In the genomic region with DNA sequence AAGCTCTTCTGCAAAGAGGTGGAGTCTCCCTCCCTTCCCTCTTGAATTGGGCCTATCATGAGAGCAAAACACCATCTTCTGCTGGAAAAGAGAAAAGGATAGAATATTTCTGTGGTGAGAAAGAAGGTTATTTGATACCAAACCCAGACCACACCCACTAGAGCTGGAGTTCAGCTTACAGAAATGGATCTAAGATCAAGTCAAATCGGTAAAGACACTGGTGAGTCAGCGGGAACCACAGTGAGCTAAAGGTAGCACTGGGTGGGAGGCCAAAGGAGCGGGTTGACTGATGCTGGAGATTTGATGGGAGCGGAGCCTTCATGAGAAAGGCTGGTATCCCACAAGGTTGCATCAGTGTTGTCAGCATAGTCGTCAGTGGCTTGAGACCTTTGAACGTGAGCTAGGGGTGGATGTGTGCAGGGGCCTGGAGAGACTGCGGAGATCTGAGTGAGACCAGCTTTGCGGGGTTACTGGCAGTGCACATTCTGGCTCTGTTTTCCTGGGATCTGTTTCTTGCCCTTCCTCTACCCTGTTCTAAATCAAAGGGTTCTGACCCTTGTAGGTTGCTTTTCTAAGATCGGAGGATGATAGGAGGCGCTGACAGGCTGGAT, we compare ENCODE assay signal across 14 cellular contexts.
DNase-seq lines count a peak whose midpoint lies in the region; ATAC-seq and TF ChIP-seq lines count a peak whose summit lies in the region.
"Had no signal": no experiment of that assay in that cellular context is flagged by ENCODE, and none has a peak within 500 bp of the region (broad histone marks: within the 10 kb centered on the region; RNA-seq: fewer than 3 reads in every experiment).

No MANE protein-coding gene starts in this region.

- H3K9me3 ChIP-seq in RWPE2 (ENCODE audit: severe bottlenecking): no peaks in the 10 kb centered on the region
- H3K9me3 ChIP-seq in prostate gland: no peaks in the 10 kb centered on the region

- peaks cover 13% of the 10 kb centered on the region for H3K27me3 Mint-ChIP-seq in activated T-cell treated with anti-CD3 and anti-CD28 coated beads, Interleukin-2, amount 50 U/mL, for 24 hours

- H3K36me3 ChIP-seq in RWPE2 (ENCODE audit: low read depth) (no peaks in the 10 kb centered on the region), prostate gland (no peaks in the 10 kb centered on the region), H7 (replicated peaks; ENCODE audit: control insufficient read depth, insufficient read depth, low read length) (no peaks in the 10 kb centered on the region)

- peaks cover 6% of the 10 kb centered on the region for H3K4me1 Mint-ChIP-seq in activated T-cell treated with anti-CD3 and anti-CD28 coated beads, Interleukin-2, amount 50 U/mL, for 24 hours (ENCODE audit: low read depth)

- H3K27me3 ChIP-seq in RWPE2 (ENCODE audit: insufficient read depth, poor library complexity, severe bottlenecking) (no peaks in the 10 kb centered on the region), prostate gland (replicated peaks; ENCODE audit: insufficient read depth) (no peaks in the 10 kb centered on the region), H7 (ENCODE audit: control insufficient read depth, insufficient read depth, low read length) (no peaks in the 10 kb centered on the region)

- H3K4me3 Mint-ChIP-seq in activated T-cell treated with anti-CD3 and anti-CD28 coated beads, Interleukin-2, amount 50 U/mL, for 24 hours: no peak overlapping the region

- intact Hi-C loops in prostate gland (cut with DNase I): no loop called here

- no peak for TF ChIP-seq CTCF in RWPE2 (IDR thresholded peaks at IDR 0.05; ENCODE audit: poor library complexity, severe bottlenecking)
- TF ChIP-seq CTCF in fibroblast of mammary gland (conservative IDR thresholded peaks at IDR 0.05; ENCODE audit: control insufficient read depth, insufficient read depth, low read depth, low read length): no peak
- TF ChIP-seq CTCF in prostate gland (IDR thresholded peaks at IDR 0.05): no peak

- no peaks in the 10 kb centered on the region for H3K4me1 ChIP-seq in RWPE2 (ENCODE audit: insufficient read depth, poor library complexity, severe bottlenecking)
- H3K4me1 ChIP-seq in prostate gland (replicated peaks): no peaks in the 10 kb centered on the region

- DNase-seq in activated T-cell treated with anti-CD3 and anti-CD28 coated beads, Interleukin-2, amount 50 U/mL, for 48 hours: peak; percentile 51 to 57
- no peak for DNase-seq in activated T-cell treated with anti-CD3 and anti-CD28 coated beads, Interleukin-2, amount 50 U/mL, for 24 hours
- DNase-seq in RWPE2 (ENCODE audit: low spot score) (no peak), fibroblast of mammary gland (ENCODE audit: low read depth) (peak; percentile 77), prostate gland (ENCODE audit: low spot score) (no peak), H7 (no peak)
- peak; percentile 30 for DNase-seq in stimulated activated CD4-positive, alpha-beta T cell treated with anti-CD3 and anti-CD28 coated beads, Interleukin-4, amount 100 ng/mL, for 24 hours
- DNase-seq: central memory CD4-positive, alpha-beta T cell; DMS153; NCI-H524 treated with DMSO at 0.1 percent for 48 hours had no signal

- H3K27ac ChIP-seq in RWPE2 (ENCODE audit: poor library complexity, severe bottlenecking) (no peak overlapping the region), prostate gland (no peak overlapping the region)

- no peak overlapping the region for H3K4me3 ChIP-seq in RWPE2 (ENCODE audit: severe bottlenecking)
- H3K4me3 ChIP-seq in fibroblast of mammary gland (ENCODE audit: control insufficient read depth, low read depth, low read length): no peak overlapping the region
- no peak overlapping the region for H3K4me3 ChIP-seq in prostate gland
- H3K4me3 ChIP-seq in H7 (ENCODE audit: insufficient read depth, low read depth, low read length): no peak overlapping the region
- H3K4me3 ChIP-seq: GM12878 had no signal

- peak; percentile 79 for ATAC-seq in RWPE2 (ENCODE audit: low read depth)
- no peak for ATAC-seq in esophagus mucosa
- ATAC-seq: GM12878, Right ventricle myocardium inferior had no signal

- no peaks in the 10 kb centered on the region for H3K36me3 Mint-ChIP-seq in activated T-cell treated with anti-CD3 and anti-CD28 coated beads, Interleukin-2, amount 50 U/mL, for 24 hours (ENCODE audit: low read depth)

- 89% methylated on average over 10 of the region's 10 CpGs for WGBS in prostate gland

- no peak overlapping the region for H3K27ac Mint-ChIP-seq in activated T-cell treated with anti-CD3 and anti-CD28 coated beads, Interleukin-2, amount 50 U/mL, for 24 hours
- H3K27ac Mint-ChIP-seq: activated T-helper 2 cell treated with anti-CD3 and anti-CD28 coated beads, Interferon-gamma antibody, Interleukin-2, Interleukin-4, amounts not matched to agents 10 μg/mL and 5 μg/mL and 100 μg/mL, durations not matched to agents 14 hours and 24 hours and 36 hours had no signal

- H3K9me3 Mint-ChIP-seq in activated T-cell treated with anti-CD3 and anti-CD28 coated beads, Interleukin-2, amount 50 U/mL, for 24 hours: no peaks in the 10 kb centered on the region
- H3K9me3 Mint-ChIP-seq: activated T-helper 2 cell treated with anti-CD3 and anti-CD28 coated beads, Interferon-gamma antibody, Interleukin-2, Interleukin-4, amounts not matched to agents 10 μg/mL and 5 μg/mL and 100 μg/mL, durations not matched to agents 14 hours and 24 hours and 36 hours had no signal

- TF ChIP-seq POLR2A in prostate gland (IDR thresholded peaks at IDR 0.05): no peak

Comparison
In these comparisons a context has a peak if more than half of its experiments do, and no peak if none do; other contexts are left out.
1. DNase-seq: peak in activated T-cell treated with anti-CD3 and anti-CD28 coated beads, Interleukin-2, amount 50 U/mL, for 48 hours (2 of 2), fibroblast of mammary gland (single experiment) and stimulated activated CD4-positive, alpha-beta T cell treated with anti-CD3 and anti-CD28 coated beads, Interleukin-4, amount 100 ng/mL, for 24 hours (single experiment); none in activated T-cell treated with anti-CD3 and anti-CD28 coated beads, Interleukin-2, amount 50 U/mL, for 24 hours (single experiment), RWPE2 (single experiment), prostate gland (single experiment) and H7 (single experiment).